ENCODE assay signal across 19 cellular contexts in the genomic region with DNA sequence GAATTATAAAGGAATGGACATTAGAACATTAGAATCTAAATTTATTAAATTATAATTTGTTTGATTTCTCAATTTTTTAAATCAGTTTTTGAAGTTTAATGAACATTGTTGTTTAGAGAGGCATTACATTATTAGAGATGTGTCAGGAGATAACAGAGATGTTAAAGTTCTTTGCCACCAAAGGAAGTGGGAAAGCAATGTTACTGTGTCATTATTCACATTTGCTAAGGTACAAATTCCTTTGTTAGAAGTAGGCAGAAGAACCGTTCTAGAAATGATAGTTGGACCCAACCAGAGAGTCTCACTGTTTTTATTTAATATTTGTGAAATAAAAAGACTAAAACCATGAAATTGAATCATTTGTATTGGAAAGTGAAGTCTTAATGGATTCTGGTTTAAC.
"Had no signal": no experiment of that assay in that cellular context is flagged by ENCODE, and none has a peak within 500 bp of the region (broad histone marks: within the 10 kb centered on the region; RNA-seq: fewer than 3 reads in every experiment).

No MANE protein-coding gene starts in this region.

- H3K27ac ChIP-seq: coronary artery, gastroesophageal sphincter, psoas muscle, right lobe of liver, suprapubic skin, thyroid gland, uterus had no signal

- H3K36me3 ChIP-seq: right lobe of liver, thyroid gland, uterus had no signal

- H3K27me3 Mint-ChIP-seq: naive thymus-derived CD4-positive, alpha-beta T cell; type B pancreatic cell had no signal

- H3K9me3 Mint-ChIP-seq: nephron progenitor cell, type B pancreatic cell had no signal

- DNase-seq: effector CD4-positive, alpha-beta T cell; glutamatergic neuron; islet precursor cell; mammary epithelial cell; naive thymus-derived CD4-positive, alpha-beta T cell; nephron progenitor cell; psoas muscle; retina; right lobe of liver; stimulated activated CD4-positive, alpha-beta T cell treated with anti-CD3 and anti-CD28 coated beads, Interleukin-12 subunit alpha, Interleukin-12 subunit beta, amount 100 ng/mL, for 4 hours; stimulated activated naive CD4-positive, alpha-beta T cell treated with Interleukin-2 at 50 U/mL for 16 hours; thyroid gland; uterus had no signal

- H3K4me3 ChIP-seq: coronary artery, gastroesophageal sphincter, psoas muscle, right lobe of liver, suprapubic skin, thyroid gland, uterus had no signal

- H3K27ac Mint-ChIP-seq: type B pancreatic cell had no signal

- H3K27me3 ChIP-seq: gastroesophageal sphincter, right lobe of liver, suprapubic skin, thyroid gland, uterus had no signal

- H3K4me3 Mint-ChIP-seq: nephron progenitor cell, type B pancreatic cell had no signal

- ATAC-seq: esophagus mucosa; gastroesophageal sphincter; left lobe of liver; naive thymus-derived CD4-positive, alpha-beta T cell; psoas muscle had no signal

- H3K4me1 Mint-ChIP-seq: nephron progenitor cell had no signal

- H3K9me3 ChIP-seq: gastroesophageal sphincter, psoas muscle, right lobe of liver, suprapubic skin, thyroid gland, uterus had no signal
